20 cellular contexts compared by ENCODE assay signal in the genomic region with DNA sequence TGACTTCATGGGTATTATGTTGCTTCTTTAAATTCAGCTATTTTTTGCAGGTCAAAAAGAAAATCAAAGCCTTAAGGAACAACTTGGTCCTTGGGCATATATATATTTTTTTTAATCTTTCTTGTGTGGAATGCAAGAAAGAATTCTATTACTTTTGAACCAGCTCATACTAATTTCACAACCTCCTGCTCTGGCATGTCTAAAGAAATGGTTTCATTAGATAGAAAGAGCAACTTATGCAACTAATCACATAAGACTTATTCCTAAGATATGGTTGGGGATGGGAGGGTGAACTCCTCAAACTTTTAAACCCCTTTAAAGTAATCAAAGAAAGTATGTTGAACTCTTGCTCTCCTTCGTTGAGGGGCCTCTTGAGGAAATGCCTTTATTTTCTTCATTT.
"Had no signal": no experiment of that assay in that cellular context is flagged by ENCODE, and none has a peak within 500 bp of the region (broad histone marks: within the 10 kb centered on the region; RNA-seq: fewer than 3 reads in every experiment).

No MANE protein-coding gene starts in this region.

- H3K4me1 Mint-ChIP-seq: activated CD4-positive, alpha-beta T cell treated with anti-CD3 and anti-CD28 coated beads, Interleukin-2, amount 10 ng/mL, durations not matched to agents 7 days and 5 days; activated naive CD4-positive, alpha-beta T cell treated with anti-CD3 and anti-CD28 coated beads, Interleukin-2, amount 50 U/mL, for 24 hours had no signal

- H3K4me3 Mint-ChIP-seq: activated CD4-positive, alpha-beta T cell treated with anti-CD3 and anti-CD28 coated beads, Interleukin-2, amount 10 ng/mL, durations not matched to agents 7 days and 5 days; activated CD8-positive, alpha-beta T cell treated with anti-CD3 and anti-CD28 coated beads, Interleukin-2, amount 10 ng/mL, durations not matched to agents 7 days and 5 days; activated naive CD4-positive, alpha-beta T cell treated with anti-CD3 and anti-CD28 coated beads, Interleukin-2, amount 50 U/mL, for 24 hours; activated T-cell treated with anti-CD3 and anti-CD28 coated beads, Interleukin-2, amount 50 U/mL, for 4 hours; natural killer cell treated with Interleukin-12 subunit alpha and Interleukin-12 subunit beta and Interleukin-15 and Interleukin-18, amount 100 ng/mL, for 72 hours; T-helper 1 cell treated with Interleukin-12 subunit alpha and Interleukin-12 subunit beta and Interleukin-4 antibody, amounts not matched to agents 30 μg/mL and 1 μg/mL, for 36 hours had no signal

- DNase-seq: activated CD4-positive, alpha-beta T cell treated with anti-CD3 and anti-CD28 coated beads, Interleukin-2, amount 10 ng/mL, durations not matched to agents 7 days and 5 days; activated CD8-positive, alpha-beta T cell treated with anti-CD3 and anti-CD28 coated beads, Interleukin-2, amount 10 ng/mL, durations not matched to agents 7 days and 5 days; activated effector memory CD4-positive, alpha-beta T cell treated with anti-CD3 and anti-CD28 coated beads, Interleukin-2, amount 50 U/mL, for 16 hours; activated T-cell treated with anti-CD3 and anti-CD28 coated beads, Interleukin-2, amount 50 U/mL, for 4 hours; amniotic stem cell; body of pancreas; central memory CD4-positive, alpha-beta T cell; colonic mucosa; erythroblast; foreskin fibroblast; hippocampal formation; stimulated activated CD4-positive, alpha-beta T cell treated with anti-CD3 and anti-CD28 coated beads, Interleukin-2, amount 100 ng/mL, for 24 hours; stimulated activated naive CD4-positive, alpha-beta T cell treated with Interleukin-2 at 50 U/mL for 16 hours; tibial artery had no signal

- H3K36me3 Mint-ChIP-seq: activated naive CD4-positive, alpha-beta T cell treated with anti-CD3 and anti-CD28 coated beads, Interleukin-2, amount 50 U/mL, for 24 hours; natural killer cell treated with Interleukin-12 subunit alpha and Interleukin-12 subunit beta and Interleukin-15 and Interleukin-18, amount 100 ng/mL, for 72 hours had no signal

- H3K27ac ChIP-seq: body of pancreas, colonic mucosa, neutrophil, parathyroid adenoma, tibial artery had no signal

- H3K4me1 ChIP-seq: body of pancreas, colonic mucosa, parathyroid adenoma, tibial artery had no signal

- H3K27ac Mint-ChIP-seq: activated CD4-positive, alpha-beta T cell treated with anti-CD3 and anti-CD28 coated beads, Interleukin-2, amount 10 ng/mL, durations not matched to agents 7 days and 5 days; activated CD8-positive, alpha-beta T cell treated with anti-CD3 and anti-CD28 coated beads, Interleukin-2, amount 10 ng/mL, durations not matched to agents 7 days and 5 days; activated naive CD4-positive, alpha-beta T cell treated with anti-CD3 and anti-CD28 coated beads, Interleukin-2, amount 50 U/mL, for 24 hours; natural killer cell treated with Interleukin-12 subunit alpha and Interleukin-12 subunit beta and Interleukin-15 and Interleukin-18, amount 100 ng/mL, for 72 hours; T-helper 1 cell treated with Interleukin-12 subunit alpha and Interleukin-12 subunit beta and Interleukin-4 antibody, amounts not matched to agents 30 μg/mL and 1 μg/mL, for 36 hours had no signal

- H3K9me3 ChIP-seq: body of pancreas, colonic mucosa, neutrophil, tibial artery had no signal

- H3K27me3 ChIP-seq: body of pancreas, colonic mucosa, neutrophil, tibial artery had no signal

- H3K9me3 Mint-ChIP-seq: activated CD4-positive, alpha-beta T cell treated with anti-CD3 and anti-CD28 coated beads, Interleukin-2, amount 10 ng/mL, durations not matched to agents 7 days and 5 days; activated naive CD4-positive, alpha-beta T cell treated with anti-CD3 and anti-CD28 coated beads, Interleukin-2, amount 50 U/mL, for 24 hours; T-helper 1 cell treated with Interleukin-12 subunit alpha and Interleukin-12 subunit beta and Interleukin-4 antibody, amounts not matched to agents 30 μg/mL and 1 μg/mL, for 36 hours had no signal

- ATAC-seq: activated CD8-positive, alpha-beta T cell treated with anti-CD3 and anti-CD28 coated beads, Interleukin-2, amount 10 ng/mL, durations not matched to agents 7 days and 5 days; activated T-cell treated with anti-CD3 and anti-CD28 coated beads, Interleukin-2, amount 50 U/mL, for 4 hours; body of pancreas; natural killer cell treated with Interleukin-12 subunit alpha and Interleukin-12 subunit beta and Interleukin-15 and Interleukin-18, amount 100 ng/mL, for 72 hours had no signal

- H3K27me3 Mint-ChIP-seq: activated CD4-positive, alpha-beta T cell treated with anti-CD3 and anti-CD28 coated beads, Interleukin-2, amount 10 ng/mL, durations not matched to agents 7 days and 5 days; natural killer cell treated with Interleukin-12 subunit alpha and Interleukin-12 subunit beta and Interleukin-15 and Interleukin-18, amount 100 ng/mL, for 72 hours had no signal

- H3K36me3 ChIP-seq: colonic mucosa, neutrophil, tibial artery had no signal

- H3K4me3 ChIP-seq: body of pancreas, colonic mucosa, lung, tibial artery had no signal
